1 cellular context compared by ENCODE assay signal in the genomic region with DNA sequence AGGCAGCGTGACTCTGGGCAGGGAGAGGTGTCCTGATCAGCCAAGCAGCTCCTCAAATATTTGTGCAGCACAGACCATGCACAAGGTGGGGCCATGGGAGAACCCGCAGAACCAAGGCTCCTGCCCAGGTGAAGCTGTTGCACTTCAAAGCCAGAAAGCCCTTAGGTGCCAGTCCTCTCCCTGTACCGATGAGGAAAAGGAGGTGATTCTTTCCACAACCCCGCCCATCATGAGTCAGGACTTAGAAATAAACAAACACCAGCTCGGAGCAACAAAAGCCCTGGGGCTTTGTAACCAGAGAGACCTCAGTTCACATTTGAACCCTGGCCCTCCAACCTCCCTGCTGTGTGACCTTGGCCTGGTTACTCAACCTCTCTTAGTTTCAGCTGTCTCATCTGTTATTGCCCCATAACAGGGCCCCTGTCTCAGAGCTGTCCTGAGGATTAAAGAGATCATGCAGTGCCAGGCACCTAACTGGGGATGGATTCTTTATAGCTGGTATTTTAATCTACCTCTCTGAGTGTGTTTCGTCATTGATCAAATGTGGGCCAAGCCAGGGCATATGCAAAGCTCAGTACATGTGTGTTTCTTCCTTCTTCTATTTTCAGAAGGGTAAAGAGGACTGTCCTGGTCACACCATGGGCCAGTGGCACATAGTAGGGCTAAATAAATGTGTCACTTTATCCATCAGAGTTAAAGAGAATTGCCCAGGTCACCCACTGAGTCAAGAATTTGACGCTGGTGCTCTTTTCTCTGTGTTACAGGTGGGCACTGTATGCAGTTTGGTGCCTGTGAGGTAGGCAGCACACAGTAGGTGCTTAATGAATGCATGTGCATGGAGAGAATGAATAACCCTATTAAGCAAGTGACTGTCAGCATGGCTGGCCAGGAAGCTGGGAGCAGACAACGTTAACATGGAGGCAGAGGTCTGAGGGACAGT.
TF ChIP-seq lines count a peak whose summit lies in the region.

No MANE protein-coding gene starts in this region.

TF ChIP-seq in HCT116, 20 proteins besides CTCF, POLR2A, EP300 and RAD21 (continued from another document):
- TF ChIP-seq, protein P1, sequence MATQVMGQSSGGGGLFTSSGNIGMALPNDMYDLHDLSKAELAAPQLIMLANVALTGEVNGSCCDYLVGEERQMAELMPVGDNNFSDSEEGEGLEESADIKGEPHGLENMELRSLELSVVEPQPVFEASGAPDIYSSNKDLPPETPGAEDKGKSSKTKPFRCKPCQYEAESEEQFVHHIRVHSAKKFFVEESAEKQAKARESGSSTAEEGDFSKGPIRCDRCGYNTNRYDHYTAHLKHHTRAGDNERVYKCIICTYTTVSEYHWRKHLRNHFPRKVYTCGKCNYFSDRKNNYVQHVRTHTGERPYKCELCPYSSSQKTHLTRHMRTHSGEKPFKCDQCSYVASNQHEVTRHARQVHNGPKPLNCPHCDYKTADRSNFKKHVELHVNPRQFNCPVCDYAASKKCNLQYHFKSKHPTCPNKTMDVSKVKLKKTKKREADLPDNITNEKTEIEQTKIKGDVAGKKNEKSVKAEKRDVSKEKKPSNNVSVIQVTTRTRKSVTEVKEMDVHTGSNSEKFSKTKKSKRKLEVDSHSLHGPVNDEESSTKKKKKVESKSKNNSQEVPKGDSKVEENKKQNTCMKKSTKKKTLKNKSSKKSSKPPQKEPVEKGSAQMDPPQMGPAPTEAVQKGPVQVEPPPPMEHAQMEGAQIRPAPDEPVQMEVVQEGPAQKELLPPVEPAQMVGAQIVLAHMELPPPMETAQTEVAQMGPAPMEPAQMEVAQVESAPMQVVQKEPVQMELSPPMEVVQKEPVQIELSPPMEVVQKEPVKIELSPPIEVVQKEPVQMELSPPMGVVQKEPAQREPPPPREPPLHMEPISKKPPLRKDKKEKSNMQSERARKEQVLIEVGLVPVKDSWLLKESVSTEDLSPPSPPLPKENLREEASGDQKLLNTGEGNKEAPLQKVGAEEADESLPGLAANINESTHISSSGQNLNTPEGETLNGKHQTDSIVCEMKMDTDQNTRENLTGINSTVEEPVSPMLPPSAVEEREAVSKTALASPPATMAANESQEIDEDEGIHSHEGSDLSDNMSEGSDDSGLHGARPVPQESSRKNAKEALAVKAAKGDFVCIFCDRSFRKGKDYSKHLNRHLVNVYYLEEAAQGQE (IDR thresholded peaks at IDR 0.05; ENCODE audit: low read depth): no peak
- TF ChIP-seq YY1 (IDR thresholded peaks at IDR 0.05; ENCODE audit: extremely low read depth, insufficient replicate concordance, low read depth, low read length) (no peak), EGR1 (IDR thresholded peaks at IDR 0.05; ENCODE audit: low read depth) (no peak), CEBPB (IDR thresholded peaks at IDR 0.05; ENCODE audit: low read depth) (peak; percentile 81), EZH2 (IDR thresholded peaks at IDR 0.05) (no peak), FOSL1 (IDR thresholded peaks at IDR 0.05; ENCODE audit: low read depth) (peak; percentile 68), SP1 (IDR thresholded peaks at IDR 0.05; ENCODE audit: low read depth) (peak; percentile 75), POLR2AphosphoS5 (IDR thresholded peaks at IDR 0.05; ENCODE audit: low read depth, low read length) (peak; percentile 47), EZH2phosphoT487 (IDR thresholded peaks at IDR 0.05; ENCODE audit: borderline replicate concordance) (no peak)
- TF ChIP-seq, protein P2, sequence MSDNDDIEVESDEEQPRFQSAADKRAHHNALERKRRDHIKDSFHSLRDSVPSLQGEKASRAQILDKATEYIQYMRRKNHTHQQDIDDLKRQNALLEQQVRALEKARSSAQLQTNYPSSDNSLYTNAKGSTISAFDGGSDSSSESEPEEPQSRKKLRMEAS (IDR thresholded peaks at IDR 0.05): no peak
